In the genomic region with DNA sequence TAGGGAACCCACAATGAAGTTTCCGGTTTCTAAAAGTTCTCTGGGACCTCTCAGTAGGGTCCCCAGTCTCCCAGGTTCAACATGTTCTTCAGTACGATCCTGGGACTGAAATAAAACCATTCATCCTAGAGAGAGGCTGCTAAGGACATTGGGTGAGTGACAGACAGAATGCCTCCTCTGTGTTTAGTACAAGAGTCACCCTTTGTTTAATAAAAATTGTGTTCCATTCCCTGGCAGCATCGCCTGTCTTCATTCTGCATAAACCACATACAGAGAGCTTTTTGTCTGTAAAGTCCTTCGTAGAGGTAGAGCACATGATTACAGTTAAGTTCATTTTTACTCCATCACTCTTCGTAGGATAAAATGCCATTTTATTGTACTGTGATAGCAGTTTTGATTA, we compare ENCODE assay signal across 16 cellular contexts.
"Had no signal": no experiment of that assay in that cellular context is flagged by ENCODE, and none has a peak within 500 bp of the region (broad histone marks: within the 10 kb centered on the region; RNA-seq: fewer than 3 reads in every experiment).

No MANE protein-coding gene starts in this region.

- ATAC-seq: activated CD4-positive, alpha-beta T cell treated with anti-CD3 and anti-CD28 coated beads for 36 hours; activated naive CD4-positive, alpha-beta T cell treated with anti-CD3 and anti-CD28 coated beads, Interleukin-2, amount 50 U/mL, for 72 hours; heart left ventricle; stimulated activated memory B cell treated with anti-CD40 and anti-IgM and Interleukin-4, amounts not matched to agents 10 μg/mL and 1 μg/mL and 100 μg/mL, for 72 hours; T-helper 17 cell had no signal

- H3K4me3 Mint-ChIP-seq: activated CD4-positive, alpha-beta memory T cell treated with anti-CD3 and anti-CD28 coated beads, Interleukin-2, amount 10 ng/mL, durations not matched to agents 7 days and 5 days; activated CD4-positive, alpha-beta T cell treated with anti-CD3 and anti-CD28 coated beads for 36 hours; naive B cell; stimulated activated memory B cell treated with anti-CD40 and anti-IgM and Interleukin-4, amounts not matched to agents 10 μg/mL and 1 μg/mL and 100 μg/mL, for 72 hours; T-helper 17 cell had no signal

- H3K27ac Mint-ChIP-seq: activated CD4-positive, alpha-beta memory T cell treated with anti-CD3 and anti-CD28 coated beads, Interleukin-2, amount 10 ng/mL, durations not matched to agents 7 days and 5 days; activated CD4-positive, alpha-beta T cell treated with anti-CD3 and anti-CD28 coated beads for 36 hours; activated naive CD4-positive, alpha-beta T cell treated with anti-CD3 and anti-CD28 coated beads, Interleukin-2, amount 50 U/mL, for 72 hours; naive B cell; stimulated activated memory B cell treated with anti-CD40 and anti-IgM and Interleukin-4, amounts not matched to agents 10 μg/mL and 1 μg/mL and 100 μg/mL, for 72 hours; T-helper 17 cell had no signal

- H3K9me3 Mint-ChIP-seq: activated CD4-positive, alpha-beta memory T cell treated with anti-CD3 and anti-CD28 coated beads, Interleukin-2, amount 10 ng/mL, durations not matched to agents 7 days and 5 days had no signal

- H3K36me3 Mint-ChIP-seq: activated naive CD4-positive, alpha-beta T cell treated with anti-CD3 and anti-CD28 coated beads, Interleukin-2, amount 50 U/mL, for 72 hours; naive B cell; stimulated activated memory B cell treated with anti-CD40 and anti-IgM and Interleukin-4, amounts not matched to agents 10 μg/mL and 1 μg/mL and 100 μg/mL, for 72 hours had no signal

- DNase-seq: activated CD4-positive, alpha-beta memory T cell treated with anti-CD3 and anti-CD28 coated beads, Interleukin-2, amount 10 ng/mL, durations not matched to agents 7 days and 5 days; activated CD4-positive, alpha-beta T cell treated with anti-CD3 and anti-CD28 coated beads for 36 hours; activated effector memory CD4-positive, alpha-beta T cell treated with anti-CD3 and anti-CD28 coated beads, Interleukin-2, amount 50 U/mL, for 16 hours; activated T-cell treated with anti-CD3 and anti-CD28 coated beads, Interleukin-2, amount 50 U/mL, for 48 hours; central memory CD4-positive, alpha-beta T cell; effector memory CD4-positive, alpha-beta T cell; foreskin fibroblast; heart left ventricle; naive B cell; retina; T-helper 17 cell; transverse colon had no signal

- H3K4me1 Mint-ChIP-seq: activated CD4-positive, alpha-beta memory T cell treated with anti-CD3 and anti-CD28 coated beads, Interleukin-2, amount 10 ng/mL, durations not matched to agents 7 days and 5 days; activated CD4-positive, alpha-beta T cell treated with anti-CD3 and anti-CD28 coated beads for 36 hours; naive B cell; stimulated activated memory B cell treated with anti-CD40 and anti-IgM and Interleukin-4, amounts not matched to agents 10 μg/mL and 1 μg/mL and 100 μg/mL, for 72 hours; T-helper 17 cell had no signal

- H3K27ac ChIP-seq: coronary artery, heart left ventricle, parathyroid adenoma, transverse colon had no signal
